18 cellular contexts compared by ENCODE assay signal in the genomic region with DNA sequence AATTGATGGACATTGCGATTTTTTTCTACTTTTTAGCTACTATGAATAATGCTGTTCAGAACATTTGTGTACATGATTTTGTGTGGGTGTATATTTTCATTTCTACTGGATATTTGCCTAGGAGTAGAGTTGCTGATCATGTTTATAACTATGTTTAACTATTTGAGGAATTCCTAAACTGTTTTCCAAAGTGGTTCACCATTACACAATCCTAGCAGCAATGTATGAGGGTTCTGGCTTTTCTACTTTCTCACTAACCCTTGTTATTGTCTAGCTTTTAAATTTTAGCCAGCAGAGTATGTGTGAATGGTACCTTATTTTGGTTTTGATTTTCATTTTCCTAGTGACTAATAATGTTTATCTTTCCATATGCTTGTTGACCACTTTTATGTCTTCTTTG.
"Had no signal": no experiment of that assay in that cellular context is flagged by ENCODE, and none has a peak within 500 bp of the region (broad histone marks: within the 10 kb centered on the region; RNA-seq: fewer than 3 reads in every experiment).

No MANE protein-coding gene starts in this region.

- H3K9me3 Mint-ChIP-seq: activated naive CD4-positive, alpha-beta T cell treated with anti-CD3 and anti-CD28 coated beads, Interleukin-2, amount 10 ng/mL, durations not matched to agents 7 days and 5 days; effector memory CD8-positive, alpha-beta T cell; naive B cell; neural crest cell; stimulated activated naive CD8-positive, alpha-beta T cell treated with anti-CD3 and anti-CD28 coated beads, Interleukin-15, Interleukin-2, amounts not matched to agents 100 ng/mL and 50 ng/mL, for 24 hours had no signal

- DNase-seq: activated CD4-positive, CD25-positive, alpha-beta regulatory T cell treated with anti-CD3 and anti-CD28 coated beads, Interleukin-2, amount 50 U/mL, for 72 hours; activated CD8-positive, alpha-beta memory T cell treated with anti-CD3 and anti-CD28 coated beads for 24 hours; activated CD8-positive, alpha-beta memory T cell treated with anti-CD3 and anti-CD28 coated beads, Interleukin-2, amount 50 U/mL, for 48 hours; activated effector memory CD4-positive, alpha-beta T cell treated with Interleukin-2 at 50 U/mL for 16 hours; activated naive CD4-positive, alpha-beta T cell treated with anti-CD3 and anti-CD28 coated beads, Interleukin-2, amount 10 ng/mL, durations not matched to agents 7 days and 5 days; activated T-cell treated with anti-CD3 and anti-CD28 coated beads, Interleukin-2, amount 50 U/mL, for 48 hours; effector memory CD8-positive, alpha-beta T cell; esophagus squamous epithelium; mesenchymal stem cell; mucosa of descending colon; naive B cell; right cardiac atrium; uterus had no signal

- H3K4me1 ChIP-seq: esophagus squamous epithelium, prostate gland, uterus had no signal

- H3K4me1 Mint-ChIP-seq: activated naive CD4-positive, alpha-beta T cell treated with anti-CD3 and anti-CD28 coated beads, Interleukin-2, amount 10 ng/mL, durations not matched to agents 7 days and 5 days had no signal

- H3K27me3 ChIP-seq: esophagus squamous epithelium, tibial nerve, uterus had no signal

- H3K9me3 ChIP-seq: esophagus squamous epithelium, mucosa of descending colon, prostate gland, tibial nerve, uterus had no signal

- H3K36me3 Mint-ChIP-seq: activated naive CD4-positive, alpha-beta T cell treated with anti-CD3 and anti-CD28 coated beads, Interleukin-2, amount 10 ng/mL, durations not matched to agents 7 days and 5 days; naive B cell had no signal

- ATAC-seq: effector memory CD8-positive, alpha-beta T cell; mucosa of descending colon; right cardiac atrium had no signal

- H3K27ac ChIP-seq: esophagus squamous epithelium, prostate gland, skin epidermis, tibial nerve, uterus had no signal

- H3K36me3 ChIP-seq: esophagus squamous epithelium, prostate gland, tibial nerve, uterus had no signal

- H3K27me3 Mint-ChIP-seq: naive B cell had no signal

- H3K27ac Mint-ChIP-seq: activated naive CD4-positive, alpha-beta T cell treated with anti-CD3 and anti-CD28 coated beads, Interleukin-2, amount 10 ng/mL, durations not matched to agents 7 days and 5 days; effector memory CD8-positive, alpha-beta T cell; naive B cell; stimulated activated naive CD8-positive, alpha-beta T cell treated with anti-CD3 and anti-CD28 coated beads, Interleukin-15, Interleukin-2, amounts not matched to agents 100 ng/mL and 50 ng/mL, for 24 hours had no signal

- H3K4me3 Mint-ChIP-seq: activated naive CD4-positive, alpha-beta T cell treated with anti-CD3 and anti-CD28 coated beads, Interleukin-2, amount 10 ng/mL, durations not matched to agents 7 days and 5 days; effector memory CD8-positive, alpha-beta T cell; naive B cell; neural crest cell; stimulated activated naive CD8-positive, alpha-beta T cell treated with anti-CD3 and anti-CD28 coated beads, Interleukin-15, Interleukin-2, amounts not matched to agents 100 ng/mL and 50 ng/mL, for 24 hours had no signal

- H3K4me3 ChIP-seq: esophagus squamous epithelium, mucosa of descending colon, prostate gland, skin epidermis, tibial nerve, uterus had no signal
